15 cellular contexts compared by ENCODE assay signal in the genomic region with DNA sequence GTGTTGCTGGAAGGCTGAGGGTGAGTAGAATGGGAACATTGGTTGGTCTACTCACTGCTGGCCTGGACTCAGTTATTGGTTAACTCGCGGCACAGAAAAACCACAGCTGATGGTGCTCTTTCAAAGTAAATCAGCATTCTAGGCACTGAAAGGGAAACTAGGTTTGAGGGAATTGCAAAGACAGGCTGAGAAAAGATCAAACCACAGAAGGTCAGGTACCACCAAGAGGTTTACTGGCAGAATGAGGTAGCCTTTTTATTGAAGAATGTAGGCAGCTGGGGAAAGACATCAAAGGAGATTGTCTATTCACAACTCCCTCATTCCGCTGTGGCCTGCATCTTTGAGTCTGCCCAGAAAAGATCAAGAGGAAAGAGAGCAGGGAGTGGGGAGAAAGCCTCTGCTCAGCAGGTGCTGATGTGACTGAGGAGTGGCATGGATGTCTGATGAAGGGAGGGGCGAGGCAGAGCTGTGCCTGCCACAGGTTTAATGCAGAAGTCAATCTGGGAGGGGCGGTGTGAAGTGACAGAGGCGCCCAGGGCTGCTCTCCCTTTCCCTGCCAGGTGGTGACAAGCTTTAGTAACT.
DNase-seq lines count a peak whose midpoint lies in the region; ATAC-seq and TF ChIP-seq lines count a peak whose summit lies in the region.
"Had no signal": no experiment of that assay in that cellular context is flagged by ENCODE, and none has a peak within 500 bp of the region (broad histone marks: within the 10 kb centered on the region; RNA-seq: fewer than 3 reads in every experiment).

No MANE protein-coding gene starts in this region.

- no peak overlapping the region for H3K27ac Mint-ChIP-seq in CD8-positive, alpha-beta T cell
- H3K27ac Mint-ChIP-seq: activated naive CD8-positive, alpha-beta T cell had no signal

- H3K4me3 Mint-ChIP-seq in CD8-positive, alpha-beta T cell, result no peak overlapping the region
- H3K4me3 Mint-ChIP-seq: activated naive CD8-positive, alpha-beta T cell had no signal

- no peak for TF ChIP-seq CTCF in CD8-positive, alpha-beta T cell (IDR thresholded peaks at IDR 0.05)
- TF ChIP-seq CTCF in astrocyte of the spinal cord (IDR thresholded peaks at IDR 0.05; ENCODE audit: low read depth, low read length) (no peak), upper lobe of right lung (IDR thresholded peaks at IDR 0.05) (no peak)

- no peaks in the 10 kb centered on the region for H3K27me3 ChIP-seq in CD8-positive, alpha-beta T cell (ENCODE audit: insufficient read depth, low read length)
- H3K27me3 ChIP-seq in right cardiac atrium (ENCODE audit: control insufficient read depth, insufficient read depth) (no peaks in the 10 kb centered on the region), upper lobe of right lung (no peaks in the 10 kb centered on the region)
- H3K27me3 ChIP-seq: BLaER1 treated with 17β-estradiol and CSF1 and Interleukin-3, amounts not matched to agents 10 nM and 100 nM had no signal

- in situ Hi-C loops in astrocyte of the spinal cord (cut with HindIII; ENCODE audit: low sequenced_read_pairs), result no loop called here

- POLR2A ChIA-PET in CD8-positive, alpha-beta T cell (lab: Charles Lee), result interaction anchor here (1.2 kb wide), 1 partner anchor 110 kb away, joined by 3 read pairs; no protein-coding TSS in a partner anchor

- H3K27me3 Mint-ChIP-seq in CD8-positive, alpha-beta T cell (ENCODE audit: low read depth), result no peaks in the 10 kb centered on the region
- H3K27me3 Mint-ChIP-seq: activated naive CD8-positive, alpha-beta T cell had no signal

- H3K9me3 ChIP-seq in CD8-positive, alpha-beta T cell (ENCODE audit: low read length), result no peaks in the 10 kb centered on the region
- H3K9me3 ChIP-seq in right cardiac atrium (ENCODE audit: control insufficient read depth, low read length), result no peaks in the 10 kb centered on the region
- no peaks in the 10 kb centered on the region for H3K9me3 ChIP-seq in upper lobe of right lung

- ATAC-seq in CD8-positive, alpha-beta T cell, result peak; percentile 29
- peak; percentile 84 for ATAC-seq in GM19452 (IDR thresholded peaks at IDR 0.05; ENCODE audit: unreplicated experiment)
- no peak for ATAC-seq in HG03439 (IDR thresholded peaks at IDR 0.05; ENCODE audit: unreplicated experiment)
- ATAC-seq in right cardiac atrium, result no peak
- ATAC-seq in upper lobe of right lung, result no peak

- H3K4me3 ChIP-seq in CD8-positive, alpha-beta T cell (ENCODE audit: low read depth, low read length), result no peak overlapping the region
- H3K4me3 ChIP-seq in astrocyte of the spinal cord (ENCODE audit: low read depth, low read length), result no peak overlapping the region
- H3K4me3 ChIP-seq in right cardiac atrium (ENCODE audit: low read length), result no peak overlapping the region
- no peak overlapping the region for H3K4me3 ChIP-seq in upper lobe of right lung
- H3K4me3 ChIP-seq: BLaER1 treated with 17β-estradiol and CSF1 and Interleukin-3, amounts not matched to agents 10 nM and 100 nM had no signal

- no peak overlapping the region for H3K27ac ChIP-seq in CD8-positive, alpha-beta T cell (ENCODE audit: low read depth, low read length)
- no peak overlapping the region for H3K27ac ChIP-seq in right cardiac atrium (ENCODE audit: low read length)
- H3K27ac ChIP-seq in upper lobe of right lung, result no peak overlapping the region
- H3K27ac ChIP-seq: BLaER1 treated with 17β-estradiol and CSF1 and Interleukin-3, amounts not matched to agents 10 nM and 100 nM had no signal

- intact Hi-C loops in CD8-positive, alpha-beta T cell (cut with DNase I, micrococcal nuclease), result no loop called here
- intact Hi-C loops in right cardiac atrium (cut with DNase I), result no loop called here
- intact Hi-C loops in upper lobe of right lung (cut with DNase I), result no loop called here

- peaks cover 15% of the 10 kb centered on the region for H3K4me1 Mint-ChIP-seq in CD8-positive, alpha-beta T cell (ENCODE audit: low read depth)

- no peaks in the 10 kb centered on the region for H3K36me3 ChIP-seq in CD8-positive, alpha-beta T cell (ENCODE audit: insufficient read depth, low read length)
- H3K36me3 ChIP-seq in upper lobe of right lung, result no peaks in the 10 kb centered on the region
- H3K36me3 ChIP-seq: BLaER1 treated with 17β-estradiol and CSF1 and Interleukin-3, amounts not matched to agents 10 nM and 100 nM had no signal

- peaks cover 7% of the 10 kb centered on the region for H3K9me3 Mint-ChIP-seq in CD8-positive, alpha-beta T cell

- peak in 1 of 7 experiments; percentile 9 for DNase-seq in CD8-positive, alpha-beta T cell
- DNase-seq in HuH-7 (ENCODE audit: low spot score) (peak; percentile 8), astrocyte of the spinal cord (ENCODE audit: low read depth, low spot score) (peak; percentile 52), ecto neural progenitor cell (ENCODE audit: low spot score) (no peak), right cardiac atrium (no peak), upper lobe of right lung (no peak)
- DNase-seq: glutamatergic neuron, Karpas-422, mesenchymal stem cell, SHP77 treated with DMSO at 0.1 percent for 48 hours, substantia nigra had no signal

- CTCF ChIA-PET in CD8-positive, alpha-beta T cell (lab: Charles Lee), result no interaction called here

- 80% methylated on average over 6 of the region's 6 CpGs for WGBS in right cardiac atrium

- H3K4me1 ChIP-seq in CD8-positive, alpha-beta T cell (ENCODE audit: insufficient read depth, low read length), result peaks cover 9% of the 10 kb centered on the region
- H3K4me1 ChIP-seq in right cardiac atrium (ENCODE audit: control insufficient read depth, insufficient read depth, low read length) (no peaks in the 10 kb centered on the region), upper lobe of right lung (no peaks in the 10 kb centered on the region)

- H3K36me3 Mint-ChIP-seq in CD8-positive, alpha-beta T cell, result no peaks in the 10 kb centered on the region
- H3K36me3 Mint-ChIP-seq: activated naive CD8-positive, alpha-beta T cell had no signal

Comparison
In these comparisons a context has a peak if more than half of its experiments do, and no peak if none do; other contexts are left out.
1. ATAC-seq: peak in CD8-positive, alpha-beta T cell (single experiment) and GM19452 (single experiment); none in HG03439 (single experiment), right cardiac atrium (0 of 2) and upper lobe of right lung (single experiment).
2. DNase-seq: peak in HuH-7 (single experiment) and astrocyte of the spinal cord (single experiment); none in ecto neural progenitor cell (single experiment), right cardiac atrium (0 of 3) and upper lobe of right lung (single experiment).